In the genomic region with DNA sequence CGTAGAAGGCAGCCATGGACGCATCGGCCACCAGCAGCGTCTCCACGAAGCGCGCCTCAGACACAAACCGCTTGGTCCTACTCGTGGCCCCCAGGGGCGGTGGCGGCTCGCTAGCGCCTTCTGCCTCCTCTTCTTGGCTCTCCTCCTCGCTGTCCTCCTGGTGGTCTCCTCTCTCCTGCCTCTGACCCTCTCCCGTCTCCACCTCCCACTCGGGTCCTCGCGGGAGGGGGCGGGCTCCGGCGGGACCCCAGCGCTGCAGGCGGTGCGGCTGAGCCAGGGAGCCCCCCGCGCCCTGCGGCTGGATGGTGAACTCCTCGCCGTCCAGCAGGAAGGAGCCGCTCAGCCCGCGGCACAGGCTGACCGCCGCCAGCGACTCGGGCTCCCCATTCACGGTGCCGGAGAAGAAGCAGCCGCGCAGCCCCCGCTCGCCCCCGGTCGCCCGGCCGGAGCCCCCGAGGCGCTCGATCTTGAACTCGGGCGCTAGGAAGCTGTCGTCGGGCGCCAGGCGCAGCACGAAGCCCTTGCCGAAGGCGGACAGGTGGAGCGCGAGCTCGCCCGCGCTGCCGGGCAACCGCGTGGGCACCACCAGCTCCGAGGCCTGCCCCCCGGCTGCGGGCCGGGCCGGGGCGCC, we compare ENCODE assay signal across 1 cellular context.
TF ChIP-seq lines count a peak whose summit lies in the region.

No MANE protein-coding gene starts in this region.

TF ChIP-seq in WTC11, 78 proteins besides CTCF, POLR2A, EP300 and RAD21 (continued from another document):
- TF ChIP-seq, protein P1, sequence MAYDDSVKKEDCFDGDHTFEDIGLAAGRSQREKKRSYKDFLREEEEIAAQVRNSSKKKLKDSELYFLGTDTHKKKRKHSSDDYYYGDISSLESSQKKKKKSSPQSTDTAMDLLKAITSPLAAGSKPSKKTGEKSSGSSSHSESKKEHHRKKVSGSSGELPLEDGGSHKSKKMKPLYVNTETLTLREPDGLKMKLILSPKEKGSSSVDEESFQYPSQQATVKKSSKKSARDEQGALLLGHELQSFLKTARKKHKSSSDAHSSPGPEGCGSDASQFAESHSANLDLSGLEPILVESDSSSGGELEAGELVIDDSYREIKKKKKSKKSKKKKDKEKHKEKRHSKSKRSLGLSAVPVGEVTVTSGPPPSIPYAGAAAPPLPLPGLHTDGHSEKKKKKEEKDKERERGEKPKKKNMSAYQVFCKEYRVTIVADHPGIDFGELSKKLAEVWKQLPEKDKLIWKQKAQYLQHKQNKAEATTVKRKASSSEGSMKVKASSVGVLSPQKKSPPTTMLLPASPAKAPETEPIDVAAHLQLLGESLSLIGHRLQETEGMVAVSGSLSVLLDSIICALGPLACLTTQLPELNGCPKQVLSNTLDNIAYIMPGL (CRISPR knock-in tag; IDR thresholded peaks at IDR 0.05), result peak; percentile 80; the same call in 1 of the 2 replicates
- TF ChIP-seq ZNF121 (CRISPR knock-in tag; IDR thresholded peaks at IDR 0.05) (no peak), ESRRA (CRISPR knock-in tag; IDR thresholded peaks at IDR 0.05; ENCODE audit: borderline replicate concordance) (no peak), NFATC4 (CRISPR knock-in tag; IDR thresholded peaks at IDR 0.05) (no peak), ZNF219 (CRISPR knock-in tag; IDR thresholded peaks at IDR 0.05; ENCODE audit: borderline replicate concordance) (no peak), MYBL2 (CRISPR knock-in tag; IDR thresholded peaks at IDR 0.05) (no peak), NR3C1 (CRISPR knock-in tag; conservative IDR thresholded peaks at IDR 0.05; ENCODE audit: low read depth) (no peak), ATF1 (CRISPR knock-in tag; IDR thresholded peaks at IDR 0.05) (no peak), TP53 (CRISPR knock-in tag; IDR thresholded peaks at IDR 0.05) (peak; percentile 5; the same call in 1 of the 2 replicates), JAZF1 (CRISPR knock-in tag; IDR thresholded peaks at IDR 0.05) (no peak)
- TF ChIP-seq, protein P2, sequence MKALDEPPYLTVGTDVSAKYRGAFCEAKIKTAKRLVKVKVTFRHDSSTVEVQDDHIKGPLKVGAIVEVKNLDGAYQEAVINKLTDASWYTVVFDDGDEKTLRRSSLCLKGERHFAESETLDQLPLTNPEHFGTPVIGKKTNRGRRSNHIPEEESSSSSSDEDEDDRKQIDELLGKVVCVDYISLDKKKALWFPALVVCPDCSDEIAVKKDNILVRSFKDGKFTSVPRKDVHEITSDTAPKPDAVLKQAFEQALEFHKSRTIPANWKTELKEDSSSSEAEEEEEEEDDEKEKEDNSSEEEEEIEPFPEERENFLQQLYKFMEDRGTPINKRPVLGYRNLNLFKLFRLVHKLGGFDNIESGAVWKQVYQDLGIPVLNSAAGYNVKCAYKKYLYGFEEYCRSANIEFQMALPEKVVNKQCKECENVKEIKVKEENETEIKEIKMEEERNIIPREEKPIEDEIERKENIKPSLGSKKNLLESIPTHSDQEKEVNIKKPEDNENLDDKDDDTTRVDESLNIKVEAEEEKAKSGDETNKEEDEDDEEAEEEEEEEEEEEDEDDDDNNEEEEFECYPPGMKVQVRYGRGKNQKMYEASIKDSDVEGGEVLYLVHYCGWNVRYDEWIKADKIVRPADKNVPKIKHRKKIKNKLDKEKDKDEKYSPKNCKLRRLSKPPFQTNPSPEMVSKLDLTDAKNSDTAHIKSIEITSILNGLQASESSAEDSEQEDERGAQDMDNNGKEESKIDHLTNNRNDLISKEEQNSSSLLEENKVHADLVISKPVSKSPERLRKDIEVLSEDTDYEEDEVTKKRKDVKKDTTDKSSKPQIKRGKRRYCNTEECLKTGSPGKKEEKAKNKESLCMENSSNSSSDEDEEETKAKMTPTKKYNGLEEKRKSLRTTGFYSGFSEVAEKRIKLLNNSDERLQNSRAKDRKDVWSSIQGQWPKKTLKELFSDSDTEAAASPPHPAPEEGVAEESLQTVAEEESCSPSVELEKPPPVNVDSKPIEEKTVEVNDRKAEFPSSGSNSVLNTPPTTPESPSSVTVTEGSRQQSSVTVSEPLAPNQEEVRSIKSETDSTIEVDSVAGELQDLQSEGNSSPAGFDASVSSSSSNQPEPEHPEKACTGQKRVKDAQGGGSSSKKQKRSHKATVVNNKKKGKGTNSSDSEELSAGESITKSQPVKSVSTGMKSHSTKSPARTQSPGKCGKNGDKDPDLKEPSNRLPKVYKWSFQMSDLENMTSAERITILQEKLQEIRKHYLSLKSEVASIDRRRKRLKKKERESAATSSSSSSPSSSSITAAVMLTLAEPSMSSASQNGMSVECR (CRISPR knock-in tag; IDR thresholded peaks at IDR 0.05; ENCODE audit: borderline replicate concordance), result peak; percentile 53
- TF ChIP-seq, protein P3, sequence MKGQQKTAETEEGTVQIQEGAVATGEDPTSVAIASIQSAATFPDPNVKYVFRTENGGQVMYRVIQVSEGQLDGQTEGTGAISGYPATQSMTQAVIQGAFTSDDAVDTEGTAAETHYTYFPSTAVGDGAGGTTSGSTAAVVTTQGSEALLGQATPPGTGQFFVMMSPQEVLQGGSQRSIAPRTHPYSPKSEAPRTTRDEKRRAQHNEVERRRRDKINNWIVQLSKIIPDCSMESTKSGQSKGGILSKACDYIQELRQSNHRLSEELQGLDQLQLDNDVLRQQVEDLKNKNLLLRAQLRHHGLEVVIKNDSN (CRISPR knock-in tag; IDR thresholded peaks at IDR 0.05), result no peak
